In the genomic region with DNA sequence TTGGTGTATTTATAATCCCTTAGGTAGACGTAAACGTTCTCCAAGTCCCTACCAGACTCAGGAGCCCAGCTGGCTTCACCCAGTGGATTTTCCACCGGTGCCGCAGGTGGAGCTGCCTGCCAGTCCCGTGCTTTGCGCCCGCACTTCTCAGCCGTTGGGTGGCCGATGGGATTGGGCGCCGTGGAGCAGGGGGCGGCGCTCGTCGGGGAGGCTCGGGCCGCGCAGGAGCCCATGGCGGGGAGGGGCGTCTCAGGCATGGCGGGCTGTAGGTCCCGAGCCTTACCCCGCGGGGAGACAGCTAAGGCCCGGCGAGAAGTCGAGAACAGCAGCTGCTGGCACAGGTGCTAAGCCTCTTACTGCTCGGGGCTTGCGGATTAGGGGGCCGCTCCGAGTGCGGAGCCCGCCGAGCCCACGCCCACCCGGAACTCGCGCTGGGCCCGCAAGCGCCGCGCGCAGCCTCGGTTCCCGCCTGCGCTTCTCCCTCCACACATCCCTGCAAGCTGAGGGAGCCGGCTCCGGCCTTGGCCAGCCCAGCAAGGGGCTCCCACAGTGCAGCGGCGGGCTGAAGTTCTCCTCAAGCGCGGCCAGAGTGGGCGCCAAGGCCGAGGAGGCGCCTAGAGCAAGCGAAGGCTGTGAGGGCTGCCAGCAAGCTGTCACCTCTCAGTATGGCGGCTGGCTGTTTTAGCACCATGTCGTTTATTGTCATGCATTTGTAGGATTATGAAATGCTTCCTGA, we compare ENCODE assay signal across 8 cellular contexts. TPM values are rescaled to one million over a fixed set of nuclear protein-coding genes. Genes with fewer than 3 reads are reported as not detected.
DNase-seq lines count a peak whose midpoint lies in the region; ATAC-seq and TF ChIP-seq lines count a peak whose summit lies in the region.

No MANE protein-coding gene starts in this region.

- H3K9me3 ChIP-seq in HAP-1 (no peaks in the 10 kb centered on the region; the same call in 1 of the 2 replicates), right lobe of liver (no peaks in the 10 kb centered on the region)

- peak overlapping the region; percentile 41 for H3K4me3 ChIP-seq in HAP-1
- peak overlapping the region; percentile 94 for H3K4me3 ChIP-seq in coronary artery
- H3K4me3 ChIP-seq in right lobe of liver: peak overlapping the region; percentile 51 to 57 (median 54)

- TF ChIP-seq CTCF in coronary artery (IDR thresholded peaks at IDR 0.05): no peak
- no peak for TF ChIP-seq CTCF in right lobe of liver (IDR thresholded peaks at IDR 0.05)

- H3K27me3 ChIP-seq in HAP-1 (ENCODE audit: low read depth) (no peaks in the 10 kb centered on the region), right lobe of liver (no peaks in the 10 kb centered on the region)

- H3K36me3 ChIP-seq in HAP-1 (replicated peaks) (no peaks in the 10 kb centered on the region), right lobe of liver (no peaks in the 10 kb centered on the region)

- in situ Hi-C loops in HAP-1 (cut with MboI; ENCODE audit: low sequenced_read_pairs): no loop called here

- ATAC-seq in right lobe of liver: peak; percentile 25 to 59 (median 52)
- no peak for ATAC-seq in HG03442 (IDR thresholded peaks at IDR 0.05; ENCODE audit: unreplicated experiment)

- WGBS in right lobe of liver (ENCODE audit: insufficient coverage, low coverage, low lambda C conversion rate, missing lambda C conversion rate): 6% methylated on average over 3 of the region's 58 CpGs

- H3K4me1 ChIP-seq in HAP-1 (peaks cover 17% of the 10 kb centered on the region), right lobe of liver (peaks cover 0 to 7% (median 2%) of the 10 kb centered on the region in 4 donors)

- DNase-seq in DMS53 treated with DMSO at 0.1 percent for 48 hours (lab: John Stamatoyannopoulos, UW; ENCODE audit: unreplicated experiment): peak; percentile 26
- DNase-seq in HAP-1 (ENCODE audit: low spot score in 2 of 2): peak; percentile 66 to 83
- peak; percentile 85 for DNase-seq in NCI-H2227 (lab: John Stamatoyannopoulos, UW; ENCODE audit: unreplicated experiment)
- peak; percentile 84 for DNase-seq in activated CD4-positive, alpha-beta T cell treated with anti-CD3 and anti-CD28 coated beads for 48 hours
- peak; percentile 79 for DNase-seq in coronary artery (ENCODE audit: low spot score)
- DNase-seq in right lobe of liver: peak; percentile 60 to 69 (median 61)
- DNase-seq in stimulated activated CD4-positive, alpha-beta T cell treated with anti-CD3 and anti-CD28 coated beads, Interleukin-4, amount 100 ng/mL, for 48 hours (ENCODE audit: low read depth in 2 of 2): peak; percentile 63 to 64

- intact Hi-C loops in right lobe of liver (cut with DNase I): no loop called here

- peak overlapping the region; percentile 65 to 94 for H3K27ac ChIP-seq in coronary artery
- peak overlapping the region; percentile 38 to 65 (median 52) for H3K27ac ChIP-seq in right lobe of liver

- no peak for TF ChIP-seq POLR2A in right lobe of liver (IDR thresholded peaks at IDR 0.05)

RNA-seq across cellular contexts. Expression of gene TRIM27, which starts 57.3 kb away (rescaled TPM):
- 10 to 100 TPM; 31.5 to 54.8 (median 36.7) TPM for total RNA-seq in right lobe of liver

Comparison
In these comparisons a context has a peak if more than half of its experiments do, and no peak if none do; other contexts are left out.
1. DNase-seq: peak in every context shown above with its lines; median percentile 85 in NCI-H2227; 84 in activated CD4-positive, alpha-beta T cell treated with anti-CD3 and anti-CD28 coated beads for 48 hours; 79 in coronary artery; 74 in HAP-1; 64 in stimulated activated CD4-positive, alpha-beta T cell treated with anti-CD3 and anti-CD28 coated beads, Interleukin-4, amount 100 ng/mL, for 48 hours; 61 in right lobe of liver; 26 in DMS53 treated with DMSO at 0.1 percent for 48 hours.
2. H3K4me3 ChIP-seq: peak in every context shown above with its lines; median percentile 94 in coronary artery; 54 in right lobe of liver; 41 in HAP-1.